ENCODE assay signal across 1 cellular context in the genomic region with DNA sequence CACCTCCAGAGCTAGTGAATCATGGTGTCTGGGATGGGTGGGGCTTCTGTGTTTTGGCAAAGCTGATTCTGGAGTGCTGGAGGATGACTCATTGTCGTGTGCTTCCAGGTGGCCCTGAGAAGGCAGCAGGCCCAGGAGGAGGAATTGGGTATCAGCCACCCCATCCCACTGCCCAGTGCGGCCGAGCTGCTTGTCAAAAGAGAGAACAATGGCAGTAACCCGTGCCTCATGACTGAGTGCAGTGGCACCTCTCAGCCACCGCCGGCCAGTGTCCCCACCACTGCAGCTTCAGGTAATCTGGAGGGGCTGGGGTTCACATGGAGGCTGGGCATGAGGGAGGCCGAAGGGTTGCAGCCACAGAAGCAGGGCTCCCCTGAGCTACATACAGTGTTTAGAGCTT.
TF ChIP-seq lines count a peak whose summit lies in the region.

No MANE protein-coding gene starts in this region.

TF ChIP-seq in HCT116, 20 proteins besides CTCF, POLR2A, EP300 and RAD21 (continued from another document):
- TF ChIP-seq, protein P1, sequence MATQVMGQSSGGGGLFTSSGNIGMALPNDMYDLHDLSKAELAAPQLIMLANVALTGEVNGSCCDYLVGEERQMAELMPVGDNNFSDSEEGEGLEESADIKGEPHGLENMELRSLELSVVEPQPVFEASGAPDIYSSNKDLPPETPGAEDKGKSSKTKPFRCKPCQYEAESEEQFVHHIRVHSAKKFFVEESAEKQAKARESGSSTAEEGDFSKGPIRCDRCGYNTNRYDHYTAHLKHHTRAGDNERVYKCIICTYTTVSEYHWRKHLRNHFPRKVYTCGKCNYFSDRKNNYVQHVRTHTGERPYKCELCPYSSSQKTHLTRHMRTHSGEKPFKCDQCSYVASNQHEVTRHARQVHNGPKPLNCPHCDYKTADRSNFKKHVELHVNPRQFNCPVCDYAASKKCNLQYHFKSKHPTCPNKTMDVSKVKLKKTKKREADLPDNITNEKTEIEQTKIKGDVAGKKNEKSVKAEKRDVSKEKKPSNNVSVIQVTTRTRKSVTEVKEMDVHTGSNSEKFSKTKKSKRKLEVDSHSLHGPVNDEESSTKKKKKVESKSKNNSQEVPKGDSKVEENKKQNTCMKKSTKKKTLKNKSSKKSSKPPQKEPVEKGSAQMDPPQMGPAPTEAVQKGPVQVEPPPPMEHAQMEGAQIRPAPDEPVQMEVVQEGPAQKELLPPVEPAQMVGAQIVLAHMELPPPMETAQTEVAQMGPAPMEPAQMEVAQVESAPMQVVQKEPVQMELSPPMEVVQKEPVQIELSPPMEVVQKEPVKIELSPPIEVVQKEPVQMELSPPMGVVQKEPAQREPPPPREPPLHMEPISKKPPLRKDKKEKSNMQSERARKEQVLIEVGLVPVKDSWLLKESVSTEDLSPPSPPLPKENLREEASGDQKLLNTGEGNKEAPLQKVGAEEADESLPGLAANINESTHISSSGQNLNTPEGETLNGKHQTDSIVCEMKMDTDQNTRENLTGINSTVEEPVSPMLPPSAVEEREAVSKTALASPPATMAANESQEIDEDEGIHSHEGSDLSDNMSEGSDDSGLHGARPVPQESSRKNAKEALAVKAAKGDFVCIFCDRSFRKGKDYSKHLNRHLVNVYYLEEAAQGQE (IDR thresholded peaks at IDR 0.05; ENCODE audit: low read depth): no peak
